ENCODE assay signal across 8 cellular contexts in the genomic region with DNA sequence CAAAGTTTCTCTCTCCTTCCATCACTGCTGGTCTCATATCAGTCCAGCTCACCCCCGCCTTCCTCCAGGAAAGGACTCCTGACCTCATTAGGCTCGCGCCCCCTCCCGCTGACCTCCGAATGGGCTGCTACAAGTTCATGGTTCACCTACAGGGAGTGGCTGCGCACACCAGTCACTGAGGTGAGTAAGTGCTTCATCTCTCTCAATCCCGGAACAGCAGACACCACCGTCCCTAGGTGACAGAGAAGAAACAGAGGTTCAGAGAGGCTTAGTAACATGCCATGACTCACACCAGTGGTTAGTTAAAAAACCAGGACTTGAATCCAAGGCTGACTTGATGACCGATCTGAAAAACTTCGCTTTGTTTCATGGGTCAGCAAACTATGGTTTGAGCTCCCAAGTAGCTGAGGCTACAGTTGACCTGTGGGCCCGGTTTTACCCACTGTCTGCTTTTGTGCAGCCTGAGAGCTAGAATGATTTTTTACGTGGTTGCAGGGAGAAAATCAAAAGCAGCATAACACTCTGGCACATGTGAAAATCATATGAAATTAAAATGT. TPM values are rescaled to one million over a fixed set of nuclear protein-coding genes. Genes with fewer than 3 reads are reported as not detected.
DNase-seq lines count a peak whose midpoint lies in the region; ATAC-seq lines count a peak whose summit lies in the region.

No MANE protein-coding gene starts in this region.

- H3K4me1 Mint-ChIP-seq in activated T-cell treated with anti-CD3 and anti-CD28 coated beads, Interleukin-2, amount 50 U/mL, for 4 hours (ENCODE audit: low read depth) = peaks cover 61% of the 10 kb centered on the region

- ATAC-seq in activated T-cell treated with anti-CD3 and anti-CD28 coated beads, Interleukin-2, amount 50 U/mL, for 4 hours = peak; percentile 96 to 100
- ATAC-seq in stimulated activated naive CD8-positive, alpha-beta T cell treated with anti-CD3 and anti-CD28 coated beads, Interleukin-15, Interleukin-2, amounts not matched to agents 100 U/mL and 50 U/mL, for 24 hours = peak; percentile 97
- ATAC-seq in GM19455 (IDR thresholded peaks at IDR 0.05; ENCODE audit: unreplicated experiment) (no peak), HG03521 (IDR thresholded peaks at IDR 0.05; ENCODE audit: unreplicated experiment) (no peak)

- no peaks in the 10 kb centered on the region for H3K9me3 Mint-ChIP-seq in activated T-cell treated with anti-CD3 and anti-CD28 coated beads, Interleukin-2, amount 50 U/mL, for 4 hours

- no peaks in the 10 kb centered on the region for H3K36me3 Mint-ChIP-seq in activated T-cell treated with anti-CD3 and anti-CD28 coated beads, Interleukin-2, amount 50 U/mL, for 4 hours (ENCODE audit: insufficient read depth)

- DNase-seq in activated CD4-positive, alpha-beta T cell treated with anti-CD3 and anti-CD28 coated beads for 1 hour = peak; percentile 37
- no peak for DNase-seq in activated CD4-positive, alpha-beta T cell treated with anti-CD3 and anti-CD28 coated beads, Interleukin-2, amount 50 U/mL, for 1 hour
- DNase-seq in activated T-cell treated with anti-CD3 and anti-CD28 coated beads, Interleukin-2, amount 50 U/mL, for 4 hours = peak; percentile 46
- DNase-seq in glomerular visceral epithelial cell (ENCODE audit: extremely low spot score) (peak; percentile 38), HuH-7 (ENCODE audit: low spot score) (no peak)
- DNase-seq in stimulated activated naive CD8-positive, alpha-beta T cell treated with anti-CD3 and anti-CD28 coated beads, Interleukin-15, Interleukin-2, amounts not matched to agents 100 U/mL and 50 U/mL, for 24 hours = peak; percentile 55

- H3K27me3 Mint-ChIP-seq in activated T-cell treated with anti-CD3 and anti-CD28 coated beads, Interleukin-2, amount 50 U/mL, for 4 hours (ENCODE audit: low read depth) = no peaks in the 10 kb centered on the region

- peak overlapping the region; percentile 69 for H3K4me3 Mint-ChIP-seq in activated T-cell treated with anti-CD3 and anti-CD28 coated beads, Interleukin-2, amount 50 U/mL, for 4 hours

RNA-seq across cellular contexts. Expression of a gene that starts 42.0 kb away (rescaled TPM):
- 10 to 100 TPM; 67.7 to 81.4 (median 75.5) TPM for total RNA-seq in activated T-cell treated with anti-CD3 and anti-CD28 coated beads, Interleukin-2, amount 50 U/mL, for 4 hours

Comparison
In these comparisons a context has a peak if more than half of its experiments do, and no peak if none do; other contexts are left out.
1. DNase-seq: peak in activated CD4-positive, alpha-beta T cell treated with anti-CD3 and anti-CD28 coated beads for 1 hour (single experiment), activated T-cell treated with anti-CD3 and anti-CD28 coated beads, Interleukin-2, amount 50 U/mL, for 4 hours (single experiment), glomerular visceral epithelial cell (single experiment) and stimulated activated naive CD8-positive, alpha-beta T cell treated with anti-CD3 and anti-CD28 coated beads, Interleukin-15, Interleukin-2, amounts not matched to agents 100 U/mL and 50 U/mL, for 24 hours (single experiment); none in activated CD4-positive, alpha-beta T cell treated with anti-CD3 and anti-CD28 coated beads, Interleukin-2, amount 50 U/mL, for 1 hour (single experiment) and HuH-7 (single experiment).
2. ATAC-seq: peak in activated T-cell treated with anti-CD3 and anti-CD28 coated beads, Interleukin-2, amount 50 U/mL, for 4 hours (2 of 2) and stimulated activated naive CD8-positive, alpha-beta T cell treated with anti-CD3 and anti-CD28 coated beads, Interleukin-15, Interleukin-2, amounts not matched to agents 100 U/mL and 50 U/mL, for 24 hours (single experiment); none in GM19455 (single experiment) and HG03521 (single experiment).